9 cellular contexts compared by ENCODE assay signal in the genomic region with DNA sequence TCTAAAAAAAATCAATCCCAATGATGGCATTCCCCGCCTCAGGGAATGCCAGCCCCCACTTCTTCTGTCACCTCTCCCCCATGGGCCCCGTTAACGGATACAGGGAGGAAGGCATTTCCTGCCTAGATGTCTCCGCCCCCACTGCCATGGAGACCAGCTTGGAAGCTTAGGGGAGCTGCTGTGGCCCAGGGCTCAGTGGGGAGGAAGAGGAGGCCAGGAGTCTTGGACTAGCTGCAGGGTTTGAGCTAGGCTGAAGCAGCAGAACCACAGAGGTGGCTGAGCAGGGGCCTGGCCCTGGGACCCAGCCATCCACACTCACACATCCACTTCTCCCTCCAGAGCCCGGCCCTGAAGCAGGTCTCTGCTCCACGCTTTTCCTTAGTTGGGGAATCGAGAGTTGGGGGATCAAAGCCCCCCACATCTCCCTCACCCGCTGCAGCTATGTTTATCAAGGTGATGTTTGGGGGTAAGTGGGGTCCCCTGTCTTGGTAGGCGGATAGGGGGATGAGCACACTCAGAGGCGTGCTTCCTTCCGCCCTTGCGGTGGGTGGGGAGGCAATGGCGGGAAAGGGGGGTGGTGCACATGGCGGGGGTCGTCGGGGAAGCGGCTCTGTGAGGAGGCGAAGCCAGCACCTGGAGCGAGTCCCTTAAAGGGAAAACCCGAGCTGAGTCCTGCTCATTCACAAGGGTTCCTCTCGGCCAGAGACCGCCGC. TPM values are rescaled to one million over a fixed set of nuclear protein-coding genes. Genes with fewer than 3 reads are reported as not detected.
DNase-seq lines count a peak whose midpoint lies in the region; ATAC-seq, FAIRE-seq and TF ChIP-seq lines count a peak whose summit lies in the region.
"Had no signal": no experiment of that assay in that cellular context is flagged by ENCODE, and none has a peak within 500 bp of the region (broad histone marks: within the 10 kb centered on the region; RNA-seq: fewer than 3 reads in every experiment).

A gene with protein sequence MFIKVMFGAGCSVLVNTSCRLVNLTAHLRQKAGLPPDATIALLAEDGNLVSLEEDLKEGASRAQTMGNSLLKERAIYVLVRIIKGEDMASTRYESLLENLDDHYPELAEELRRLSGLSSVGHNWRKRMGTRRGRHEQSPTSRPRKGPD (plus strand): TSS at position 125 of the 713 bp plus-strand sequence. CDS start 317 bp downstream, at position 442.

- no peak for TF ChIP-seq POLR2A in heart left ventricle (IDR thresholded peaks at IDR 0.05)

- H3K9me3 ChIP-seq in heart left ventricle (no peaks in the 10 kb centered on the region), kidney (ENCODE audit: control insufficient read depth in 1 of 2, low read length in 2 of 2) (no peaks in the 10 kb centered on the region)

- FAIRE-seq in urothelium cell line (lab: Jason Lieb, UNC) = peak; percentile 30
- FAIRE-seq in kidney (lab: Jason Lieb, UNC) = no peak

- POLR2A ChIA-PET in activated CD4-positive, alpha-beta memory T cell treated with anti-CD3 and anti-CD28 coated beads, Interleukin-2, amount 10 ng/mL, durations not matched to agents 7 days and 5 days (lab: Charles Lee) = interaction anchor here (0.9 kb wide), 1 partner anchor 12 kb away, joined by 3 read pairs; a partner anchor contains a TSS

- CTCF ChIA-PET in activated CD4-positive, alpha-beta memory T cell treated with anti-CD3 and anti-CD28 coated beads, Interleukin-2, amount 10 ng/mL, durations not matched to agents 7 days and 5 days (lab: Charles Lee) = no interaction called here

- H3K27me3 ChIP-seq in heart left ventricle = no peaks in the 10 kb centered on the region

- H3K36me3 ChIP-seq in heart left ventricle (peaks cover 0 to 16% (median 0%) of the 10 kb centered on the region in 9 donors), kidney (ENCODE audit: control insufficient read depth in 1 of 2, insufficient read depth in 2 of 2, low read length in 2 of 2) (peaks cover 0 to 14% of the 10 kb centered on the region in 2 donors)

- no peaks in the 10 kb centered on the region for H3K9me3 Mint-ChIP-seq in activated CD4-positive, alpha-beta memory T cell treated with anti-CD3 and anti-CD28 coated beads, Interleukin-2, amount 10 ng/mL, durations not matched to agents 7 days and 5 days

- H3K27ac Mint-ChIP-seq in activated CD4-positive, alpha-beta memory T cell treated with anti-CD3 and anti-CD28 coated beads, Interleukin-2, amount 10 ng/mL, durations not matched to agents 7 days and 5 days = peak within 1 kb of the TSS; percentile 21

- ATAC-seq in Right ventricle myocardium superior (ENCODE audit: poor library complexity) (no peak), heart left ventricle (no peak)

- H3K27me3 Mint-ChIP-seq in activated CD4-positive, alpha-beta memory T cell treated with anti-CD3 and anti-CD28 coated beads, Interleukin-2, amount 10 ng/mL, durations not matched to agents 7 days and 5 days = peaks cover 1% of the 10 kb centered on the region

- no peak within 1 kb of the TSS for H3K27ac ChIP-seq in heart left ventricle
- no peak within 1 kb of the TSS for H3K27ac ChIP-seq in kidney (ENCODE audit: low read depth in 2 of 2, low read length in 2 of 2)

- H3K4me3 ChIP-seq in heart left ventricle (peak within 1 kb of the TSS in 4 of 12 donors; percentile 12 to 42 (median 24)), kidney (ENCODE audit: low read length in 2 of 2) (no peak within 1 kb of the TSS)

- peaks cover 44% of the 10 kb centered on the region for H3K4me1 Mint-ChIP-seq in activated CD4-positive, alpha-beta memory T cell treated with anti-CD3 and anti-CD28 coated beads, Interleukin-2, amount 10 ng/mL, durations not matched to agents 7 days and 5 days

- H3K36me3 Mint-ChIP-seq in activated CD4-positive, alpha-beta memory T cell treated with anti-CD3 and anti-CD28 coated beads, Interleukin-2, amount 10 ng/mL, durations not matched to agents 7 days and 5 days (ENCODE audit: low read depth) = peaks cover 4% of the 10 kb centered on the region

- WGBS in heart left ventricle, 4 donors = 35 to 47% (median 44%) methylated on average over 23 of the region's 23 CpGs

- DNase-seq in Right ventricle myocardium superior = peak; percentile 56
- no peak for DNase-seq in heart left ventricle
- no peak for DNase-seq in activated CD4-positive, alpha-beta memory T cell treated with anti-CD3 and anti-CD28 coated beads, Interleukin-2, amount 10 ng/mL, durations not matched to agents 7 days and 5 days
- peak; percentile 57 for DNase-seq in iPS-NIHi11 (ENCODE audit: low spot score)
- no peak for DNase-seq in urothelium cell line (ENCODE audit: low spot score)
- no peak for DNase-seq in mucosa of gallbladder (ENCODE audit: low spot score)
- DNase-seq in NCI-H146 treated with DMSO at 0.1 percent for 48 hours (lab: John Stamatoyannopoulos, UW; ENCODE audit: unreplicated experiment) = no peak
- no peak for DNase-seq in kidney
- DNase-seq: GF-D8 had no signal

- H3K4me1 ChIP-seq in heart left ventricle = peaks cover 0 to 46% (median 29%) of the 10 kb centered on the region in 12 donors
- peaks cover 8 to 33% of the 10 kb centered on the region in 2 donors for H3K4me1 ChIP-seq in kidney (ENCODE audit: control insufficient read depth in 1 of 2, insufficient read depth in 1 of 2, low read depth in 1 of 2, low read length in 2 of 2)

- intact Hi-C loops in Right ventricle myocardium superior (cut with DNase I) = no loop called here
- intact Hi-C loops in heart left ventricle (cut with DNase I) = loop anchor here in 5 of 10 donors (10.0 kb wide), 2 partner anchors 138 to 218 kb away; no protein-coding TSS in a partner anchor
- intact Hi-C loops in kidney (cut with DNase I) = no loop called here

- H3K4me3 Mint-ChIP-seq in activated CD4-positive, alpha-beta memory T cell treated with anti-CD3 and anti-CD28 coated beads, Interleukin-2, amount 10 ng/mL, durations not matched to agents 7 days and 5 days = peak within 1 kb of the TSS; percentile 36

- H3K9ac ChIP-seq in kidney (ENCODE audit: low read length in 2 of 2) = peak within 1 kb of the TSS in 1 of 2 donors; percentile 12

- TF ChIP-seq CTCF in heart left ventricle (IDR thresholded peaks at IDR 0.05) (no peak), kidney (IDR thresholded peaks at IDR 0.05; ENCODE audit: borderline replicate concordance, extremely low read depth, insufficient read depth) (no peak)

RNA-seq across cellular contexts. Expression of the gene that starts here (rescaled TPM):
- total RNA-seq in Right ventricle myocardium superior (not detected), heart left ventricle (not detected), mucosa of gallbladder (1.8 TPM), kidney (not detected)
- polyA plus RNA-seq in heart left ventricle (not detected), kidney (ENCODE audit: insufficient read depth, low read depth, low replicate concordance) (not detected)
- total RNA-seq in activated CD4-positive, alpha-beta memory T cell treated with anti-CD3 and anti-CD28 coated beads, Interleukin-2, amount 10 ng/mL, durations not matched to agents 7 days and 5 days = 1 to 10 TPM in 1 of 2 experiments, under 1 TPM in 1; 0.60 to 1.1 TPM

Comparison
In these comparisons a context has a peak if more than half of its experiments do, and no peak if none do; other contexts are left out.
1. Peak in DNase-seq in Right ventricle myocardium superior; RNA of the gene not detected or under 1 TPM.